ENCODE assay signal across 13 cellular contexts in genomic region chr18:55605820-55606252, GRCh38. TPM values are rescaled to one million over a fixed set of nuclear protein-coding genes. Genes with fewer than 3 reads are reported as not detected.
DNase-seq lines count a peak whose midpoint lies in the region; ATAC-seq and TF ChIP-seq lines count a peak whose summit lies in the region.
"Had no signal": no experiment of that assay in that cellular context is flagged by ENCODE, and none has a peak within 500 bp of the region (broad histone marks: within the 10 kb centered on the region; RNA-seq: fewer than 3 reads in every experiment).

No MANE protein-coding gene starts in this region.

- H3K27me3 ChIP-seq in transverse colon (no peaks in the 10 kb centered on the region), foreskin keratinocyte (no peaks in the 10 kb centered on the region)
- H3K27me3 ChIP-seq: uterus had no signal

- H3K9me3 ChIP-seq in transverse colon: no peaks in the 10 kb centered on the region
- H3K9me3 ChIP-seq: prostate gland, uterus had no signal

- H3K4me1 ChIP-seq in transverse colon (no peaks in the 10 kb centered on the region), foreskin keratinocyte (no peaks in the 10 kb centered on the region)
- H3K4me1 ChIP-seq: prostate gland, uterus had no signal

- peak; percentile 72 for ATAC-seq in GM18508 (IDR thresholded peaks at IDR 0.05; ENCODE audit: insufficient read depth, unreplicated experiment)
- peak; percentile 82 for ATAC-seq in GM21423 (IDR thresholded peaks at IDR 0.05; ENCODE audit: unreplicated experiment)
- peak; percentile 65 for ATAC-seq in HG02885 (IDR thresholded peaks at IDR 0.05; ENCODE audit: poor library complexity, unreplicated experiment)
- peak; percentile 67 for ATAC-seq in HG03520 (IDR thresholded peaks at IDR 0.05; ENCODE audit: unreplicated experiment)
- no peak for ATAC-seq in foreskin keratinocyte

- TF ChIP-seq EP300 in transverse colon (IDR thresholded peaks at IDR 0.05; ENCODE audit: low read depth): no peak

- H3K27ac ChIP-seq in transverse colon (no peak overlapping the region), foreskin keratinocyte (no peak overlapping the region)
- H3K27ac ChIP-seq: prostate gland, uterus had no signal

- no peak overlapping the region for H3K4me3 ChIP-seq in transverse colon
- H3K4me3 ChIP-seq: prostate gland, uterus had no signal

- no peak for DNase-seq in transverse colon
- no peak for DNase-seq in foreskin keratinocyte
- no peak for DNase-seq in H4 (ENCODE audit: low spot score)
- DNase-seq in stimulated activated CD4-positive, alpha-beta T cell treated with anti-CD3 and anti-CD28 coated beads, Interleukin-4, amount 100 ng/mL, for 4 hours: no peak
- DNase-seq: activated CD4-positive, alpha-beta T cell treated with anti-CD3 and anti-CD28 coated beads, Interleukin-2, amount 10 ng/mL, durations not matched to agents 24 days and 14 days; effector CD8-positive, alpha-beta T cell; MV-4-11; uterus had no signal

- in situ Hi-C loops in transverse colon (cut with MboI; ENCODE audit: low pct_ligation_motif_present in 1 of 4, low pct_unique_long_range_greater_than_20kb in 1 of 4, low sequenced_read_pairs in 3 of 4): no loop called here

- no peaks in the 10 kb centered on the region for H3K36me3 ChIP-seq in transverse colon
- H3K36me3 ChIP-seq: prostate gland, uterus had no signal

- intact Hi-C loops in transverse colon (cut with DNase I; ENCODE audit: low total_unique reads): no loop called here

- 67 to 71% methylated on average over 4 to 5 of the region's 5 CpGs for WGBS in transverse colon (ENCODE audit: low coverage in 1 of 2), 2 donors

- TF ChIP-seq CTCF in transverse colon (IDR thresholded peaks at IDR 0.05) (no peak), foreskin keratinocyte (conservative IDR thresholded peaks at IDR 0.05) (no peak)

- no peak for TF ChIP-seq POLR2A in transverse colon (IDR thresholded peaks at IDR 0.05)

RNA-seq across cellular contexts. Expression of gene TCF4, which starts 17.8 kb away (rescaled TPM):
- total RNA-seq in transverse colon (10 to 100 TPM; 30.3 to 51.1 (median 40.1) TPM), foreskin keratinocyte (7.3 and 7.5 TPM in 2 replicates)
- 0.88 and 1.1 TPM in 2 replicates for polyA plus RNA-seq in foreskin keratinocyte
- 17.1 and 30.7 TPM in 2 replicates for total RNA-seq in H4 (2014; rRNA removed; shearing (Covaris generic))
